1 cellular context compared by ENCODE assay signal in genomic region chr1:200228081-200228480, GRCh38.
TF ChIP-seq lines count a peak whose summit lies in the region.

No MANE protein-coding gene starts in this region.

TF ChIP-seq in SK-N-SH treated with all-trans-retinoic acid at 6 μM for 48 hours, 23 proteins besides CTCF, POLR2A, EP300 and RAD21 (continued from another document):
- TF ChIP-seq TSHZ2 (CRISPR knock-in tag; IDR thresholded peaks at IDR 0.05) (no peak), PATZ1 (CRISPR knock-in tag; IDR thresholded peaks at IDR 0.05; ENCODE audit: borderline replicate concordance) (no peak), CSDC2 (CRISPR knock-in tag; IDR thresholded peaks at IDR 0.05) (no peak), OSR1 (CRISPR knock-in tag; IDR thresholded peaks at IDR 0.05) (no peak)
TF ChIP-seq in SK-N-SH treated with all-trans-retinoic acid at 6 μM for 48 hours: peak in this region for 0.
